Comparison of ENCODE assay signal across 1 cellular context in the genomic region with DNA sequence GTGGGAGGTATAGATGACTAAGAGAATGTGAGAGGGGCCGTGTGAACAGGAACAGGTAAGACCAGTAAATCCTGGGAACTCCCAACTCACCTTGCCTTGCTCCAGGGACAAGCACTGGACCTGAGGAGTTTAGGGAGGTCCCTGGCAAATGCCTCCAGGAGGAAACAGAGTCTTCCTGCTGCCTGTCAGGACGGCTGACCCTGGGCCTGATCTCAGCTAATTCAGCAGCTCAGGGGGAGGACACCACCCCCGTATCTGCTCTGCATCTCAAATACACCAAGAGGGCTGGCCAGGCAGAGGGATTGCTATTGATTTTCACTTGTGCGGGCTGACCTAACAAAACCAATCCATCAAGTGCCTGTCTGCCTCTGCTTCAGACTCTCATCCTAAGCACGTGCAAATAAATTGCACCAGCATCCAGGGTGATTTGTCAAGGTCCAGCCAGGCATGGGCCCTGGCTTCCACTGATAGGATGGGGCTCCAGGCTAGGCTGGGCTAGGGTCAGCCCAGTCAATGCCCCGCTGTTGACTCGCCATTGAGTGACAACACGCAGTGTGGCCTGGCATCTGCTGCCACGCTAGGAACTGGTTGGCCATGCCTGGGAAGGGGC.
TF ChIP-seq lines count a peak whose summit lies in the region.

No MANE protein-coding gene starts in this region.

TF ChIP-seq in SK-N-SH, 30 proteins besides CTCF, POLR2A, EP300 and RAD21 (continued from another document):
- TF ChIP-seq, protein P1, sequence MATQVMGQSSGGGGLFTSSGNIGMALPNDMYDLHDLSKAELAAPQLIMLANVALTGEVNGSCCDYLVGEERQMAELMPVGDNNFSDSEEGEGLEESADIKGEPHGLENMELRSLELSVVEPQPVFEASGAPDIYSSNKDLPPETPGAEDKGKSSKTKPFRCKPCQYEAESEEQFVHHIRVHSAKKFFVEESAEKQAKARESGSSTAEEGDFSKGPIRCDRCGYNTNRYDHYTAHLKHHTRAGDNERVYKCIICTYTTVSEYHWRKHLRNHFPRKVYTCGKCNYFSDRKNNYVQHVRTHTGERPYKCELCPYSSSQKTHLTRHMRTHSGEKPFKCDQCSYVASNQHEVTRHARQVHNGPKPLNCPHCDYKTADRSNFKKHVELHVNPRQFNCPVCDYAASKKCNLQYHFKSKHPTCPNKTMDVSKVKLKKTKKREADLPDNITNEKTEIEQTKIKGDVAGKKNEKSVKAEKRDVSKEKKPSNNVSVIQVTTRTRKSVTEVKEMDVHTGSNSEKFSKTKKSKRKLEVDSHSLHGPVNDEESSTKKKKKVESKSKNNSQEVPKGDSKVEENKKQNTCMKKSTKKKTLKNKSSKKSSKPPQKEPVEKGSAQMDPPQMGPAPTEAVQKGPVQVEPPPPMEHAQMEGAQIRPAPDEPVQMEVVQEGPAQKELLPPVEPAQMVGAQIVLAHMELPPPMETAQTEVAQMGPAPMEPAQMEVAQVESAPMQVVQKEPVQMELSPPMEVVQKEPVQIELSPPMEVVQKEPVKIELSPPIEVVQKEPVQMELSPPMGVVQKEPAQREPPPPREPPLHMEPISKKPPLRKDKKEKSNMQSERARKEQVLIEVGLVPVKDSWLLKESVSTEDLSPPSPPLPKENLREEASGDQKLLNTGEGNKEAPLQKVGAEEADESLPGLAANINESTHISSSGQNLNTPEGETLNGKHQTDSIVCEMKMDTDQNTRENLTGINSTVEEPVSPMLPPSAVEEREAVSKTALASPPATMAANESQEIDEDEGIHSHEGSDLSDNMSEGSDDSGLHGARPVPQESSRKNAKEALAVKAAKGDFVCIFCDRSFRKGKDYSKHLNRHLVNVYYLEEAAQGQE (IDR thresholded peaks at IDR 0.05; ENCODE audit: low read depth, low read length), result no peak
